Comparison of ENCODE assay signal across 10 cellular contexts in the genomic region with DNA sequence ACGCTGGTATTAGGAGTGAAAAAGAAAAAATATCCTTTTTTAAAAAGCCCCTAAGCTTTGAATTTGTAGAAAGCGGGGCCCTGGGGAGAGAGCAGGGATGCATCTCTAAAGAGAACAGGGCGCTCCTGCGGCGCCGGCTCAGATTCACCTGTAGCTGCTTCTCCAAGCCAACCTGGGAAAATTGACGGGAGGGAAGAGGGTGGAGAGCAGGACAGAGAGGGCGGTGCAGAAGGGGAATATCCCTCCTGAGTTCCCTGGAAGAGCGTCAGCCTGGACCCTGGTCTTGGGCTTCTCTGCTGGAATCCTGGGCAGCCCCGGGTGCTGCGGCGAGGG. TPM values are rescaled to one million over a fixed set of nuclear protein-coding genes. Genes with fewer than 3 reads are reported as not detected.
DNase-seq lines count a peak whose midpoint lies in the region; ATAC-seq, FAIRE-seq and TF ChIP-seq lines count a peak whose summit lies in the region.
"Had no signal": no experiment of that assay in that cellular context is flagged by ENCODE, and none has a peak within 500 bp of the region (broad histone marks: within the 10 kb centered on the region; RNA-seq: fewer than 3 reads in every experiment).

No MANE protein-coding gene starts in this region.

- TF ChIP-seq POLR2A in H1 (IDR thresholded peaks at IDR 0.05; ENCODE audit: control extremely low read depth in 1 of 2, low read depth in 2 of 2, low read length in 2 of 2) (no peak), ovary (IDR thresholded peaks at IDR 0.05) (no peak), uterus (IDR thresholded peaks at IDR 0.05) (no peak)

- no peak for ATAC-seq in GM21390 (IDR thresholded peaks at IDR 0.05; ENCODE audit: unreplicated experiment)
- no peak for ATAC-seq in GM19351 (IDR thresholded peaks at IDR 0.05; ENCODE audit: unreplicated experiment)

- H3K23ac ChIP-seq in H1 (ENCODE audit: insufficient read length) = no peak overlapping the region

- WGBS in H1 (ENCODE audit: extremely low coverage in 1 of 2, insufficient coverage in 1 of 2, insufficient read length in 1 of 2, insufficient replicate concordance in 2 of 2, low coverage in 1 of 2, low lambda C conversion rate in 2 of 2, missing lambda C conversion rate in 1 of 2), 2 experiments = 0% methylated on average over 7 of the region's 12 CpGs; no CpG with 5 or more reads in 1 of the 2 experiments
- WGBS in ovary, 3 donors = 47 to 57% (median 54%) methylated on average over 12 of the region's 12 CpGs

- no peaks in the 10 kb centered on the region for H3K79me1 ChIP-seq in H1 (ENCODE audit: low read depth, low read length)

- peak overlapping the region; percentile 53 for H3K4ac ChIP-seq in H1 (replicated peaks; ENCODE audit: insufficient read length, low read depth, low read length)

- no peaks in the 10 kb centered on the region for H3K9me3 ChIP-seq in H1 (ENCODE audit: insufficient read depth in 2 of 2, low read depth in 1 of 2, low read length in 1 of 2)
- no peaks in the 10 kb centered on the region for H3K9me3 ChIP-seq in ovary
- H3K9me3 ChIP-seq in uterus = no peaks in the 10 kb centered on the region
- H3K9me3 ChIP-seq: adrenal gland had no signal

- H2BK12ac ChIP-seq in H1 (ENCODE audit: low read depth, low read length) = 0 out of 2 replicates have a peak overlapping the region, but pooled peaks have one; percentile 50

- intact Hi-C loops in ovary (cut with DNase I) = no loop called here
- intact Hi-C loops in uterus (cut with DNase I; ENCODE audit: low total_unique reads) = no loop called here

- H3K23me2 ChIP-seq in H1 (ENCODE audit: low read depth, low read length) = peaks cover 17% of the 10 kb centered on the region; the same call in 1 of the 2 replicates

- no peak for TF ChIP-seq RAD21 in H1 (IDR thresholded peaks at IDR 0.05 in 1 of 2, conservative IDR thresholded peaks at IDR 0.05 in 1 of 2; ENCODE audit: low read depth in 2 of 2, low read length in 2 of 2)

- CTCF ChIA-PET in H1 (lab: Charles Lee; ENCODE audit: partially characterized antibody) = interaction anchor here (0.9 to 4.5 kb wide), 16 partner anchors 12 to 270 kb away, joined by 3 to 33 read pairs (median 5); a partner anchor contains a TSS

- H4K91ac ChIP-seq in H1 (replicated peaks; ENCODE audit: insufficient read length, low read length) = peak overlapping the region; percentile 81

- H3K36me3 ChIP-seq in GM06990 (ENCODE audit: control insufficient read depth, insufficient read depth, low read length) = no peaks in the 10 kb centered on the region
- no peaks in the 10 kb centered on the region for H3K36me3 ChIP-seq in H1 (ENCODE audit: control insufficient read depth in 2 of 4, insufficient read depth in 4 of 4, low read length in 3 of 4)
- H3K36me3 ChIP-seq in ovary = no peaks in the 10 kb centered on the region
- H3K36me3 ChIP-seq in uterus = no peaks in the 10 kb centered on the region
- H3K36me3 ChIP-seq: adrenal gland had no signal

- peak overlapping the region in 2 of 4 experiments; percentile 26 to 59; a peak in 4 of 7 replicates for H3K9ac ChIP-seq in H1 (replicated peaks in 1 of 4; ENCODE audit: extremely low read depth in 1 of 4, low read depth in 3 of 4, low read length in 3 of 4)

- H3K4me2 ChIP-seq in H1 (ENCODE audit: insufficient read depth in 1 of 2, low read depth in 2 of 2, low read length in 2 of 2) = peak overlapping the region; percentile 87 to 92

- peaks cover 4 to 21% (median 14%) of the 10 kb centered on the region in 4 experiments for H3K4me1 ChIP-seq in H1 (replicated peaks in 1 of 4; ENCODE audit: control insufficient read depth in 3 of 4, insufficient read depth in 4 of 4, low read length in 3 of 4)
- H3K4me1 ChIP-seq in ovary (ENCODE audit: insufficient read depth) = no peaks in the 10 kb centered on the region
- H3K4me1 ChIP-seq in uterus = no peaks in the 10 kb centered on the region
- H3K4me1 ChIP-seq: adrenal gland had no signal

- peak overlapping the region; percentile 11; the same call in 1 of the 2 replicates for H4K8ac ChIP-seq in H1 (ENCODE audit: extremely low read depth, insufficient read depth, low read length)

- H2BK120ac ChIP-seq in H1 (replicated peaks; ENCODE audit: low read depth, low read length) = no peak overlapping the region

- no peak for TF ChIP-seq EP300 in H1 (IDR thresholded peaks at IDR 0.05; ENCODE audit: borderline replicate concordance in 1 of 2, low read depth in 2 of 2, low read length in 2 of 2)
- no peak for TF ChIP-seq EP300 in ovary (IDR thresholded peaks at IDR 0.05)

- no peak overlapping the region; the same call in 1 of the 2 replicates for H2BK20ac ChIP-seq in H1 (ENCODE audit: low read length)

- peak overlapping the region; percentile 60 for H4K5ac ChIP-seq in H1 (ENCODE audit: insufficient read length, low read depth, low read length)

- no peak overlapping the region; the same call in 1 of the 2 replicates for H2AFZ ChIP-seq in H1 (ENCODE audit: low read length)

- H4K20me1 ChIP-seq in H1 (replicated peaks in 1 of 2; ENCODE audit: control insufficient read depth in 1 of 2, insufficient read depth in 2 of 2, low read length in 2 of 2) = no peaks in the 10 kb centered on the region

- H3K18ac ChIP-seq in H1 (ENCODE audit: extremely low read depth, low read length) = peak overlapping the region; percentile 93

- peak overlapping the region; percentile 48 for H3K14ac ChIP-seq in H1 (ENCODE audit: insufficient read length)

- no peak overlapping the region for H2AK5ac ChIP-seq in H1 (ENCODE audit: low read depth, low read length)

- no peak overlapping the region for H3K56ac ChIP-seq in H1 (replicated peaks; ENCODE audit: insufficient read length, low read depth, low read length)

- DNase-seq in GM06990 (ENCODE audit: extremely low read depth, insufficient read length) = no peak
- peak; percentile 27 for DNase-seq in NCI-H69 (lab: John Stamatoyannopoulos, UW)
- DNase-seq in H1 (ENCODE audit: low read depth in 1 of 2, low spot score in 2 of 2) = no peak
- no peak for DNase-seq in ovary
- DNase-seq in NCI-H226 = no peak
- no peak for DNase-seq in uterus
- DNase-seq: RPMI8226 had no signal

- no peaks in the 10 kb centered on the region for H3K27me3 ChIP-seq in GM06990 (replicated peaks; ENCODE audit: control insufficient read depth, insufficient read depth, low read length)
- H3K27me3 ChIP-seq in H1 (replicated peaks in 1 of 4; ENCODE audit: control insufficient read depth in 3 of 4, extremely low read depth in 1 of 4, insufficient read depth in 3 of 4, low read length in 3 of 4) = peaks cover 0 to 13% (median 5%) of the 10 kb centered on the region in 4 experiments; a peak in 5 of 7 replicates
- H3K27me3 ChIP-seq in ovary = no peaks in the 10 kb centered on the region
- H3K27me3 ChIP-seq in uterus = no peaks in the 10 kb centered on the region

- FAIRE-seq in H1 (lab: Jason Lieb, UNC) = no peak

- H2BK15ac ChIP-seq in H1 (ENCODE audit: low read length) = no peak overlapping the region

- peak overlapping the region; percentile 64; the same call in 1 of the 2 replicates for H3K4me3 ChIP-seq in GM06990 (replicated peaks; ENCODE audit: low read depth, low read length)
- H3K4me3 ChIP-seq in H1 (ENCODE audit: extremely low read depth in 1 of 4, insufficient read depth in 2 of 4, low read depth in 3 of 4, low read length in 4 of 4) = peak overlapping the region; percentile 30 to 71 (median 50)
- H3K4me3 ChIP-seq in ovary = peak overlapping the region; percentile 32
- H3K4me3 ChIP-seq in uterus = peak overlapping the region in 1 of 2 donors; percentile 13

- H3K27ac ChIP-seq in H1 (ENCODE audit: low read depth, low read length) (peak overlapping the region; percentile 63; the same call in 1 of the 2 replicates), ovary (peak overlapping the region in 1 of 2 donors; percentile 42), uterus (no peak overlapping the region)

- no peaks in the 10 kb centered on the region for H3K79me2 ChIP-seq in H1 (ENCODE audit: control insufficient read depth in 1 of 2, insufficient read depth in 2 of 2, low read length in 2 of 2)

- H2BK5ac ChIP-seq in H1 (ENCODE audit: low read depth, low read length) = no peak overlapping the region

- POLR2A ChIA-PET in H1 (lab: Charles Lee; ENCODE audit: partially characterized antibody) = interaction anchor here (0.9 to 4.4 kb wide), 14 partner anchors 12 to 289 kb away, joined by 3 to 48 read pairs (median 6); a partner anchor contains a TSS

- TF ChIP-seq CTCF in GM06990 (IDR thresholded peaks at IDR 0.05; ENCODE audit: insufficient read depth, low read length, poor library complexity, severe bottlenecking) = no peak
- no peak for TF ChIP-seq CTCF in H1 (IDR thresholded peaks at IDR 0.05; ENCODE audit: control extremely low read depth in 1 of 3, insufficient read depth in 1 of 3, low read depth in 1 of 3, low read length in 3 of 3)
- TF ChIP-seq CTCF in ovary (IDR thresholded peaks at IDR 0.05) = no peak
- TF ChIP-seq CTCF in uterus (IDR thresholded peaks at IDR 0.05) = no peak

TF ChIP-seq in H1, 55 proteins besides CTCF, POLR2A, EP300 and RAD21 (continues in another document):
- TF ChIP-seq EGR1 (IDR thresholded peaks at IDR 0.05; ENCODE audit: borderline replicate concordance, low read depth, low read length) (no peak), POLR2AphosphoS5 (IDR thresholded peaks at IDR 0.05; ENCODE audit: low read depth, low read length) (no peak)

RNA-seq across cellular contexts. Expression of a gene that starts 0.8 kb away (rescaled TPM):
- 1.7 and 1.8 TPM in 2 replicates for total RNA-seq in H1 (2021; fragmentation: NEBNext Ultra II Directional; extraction: Animal tissue kit (Norgen Biotek cat#: 25700))
- 2.6 and 2.9 TPM in 2 replicates for polyA plus RNA-seq in H1 (2011; rRNA removed)
- polyA plus RNA-seq in H1 (2011; cell fraction: cytosol; rRNA removed) = 3.1 TPM
- 1.7 TPM for polyA plus RNA-seq in H1 (2011; cell fraction: nucleus; rRNA removed)
- polyA plus RNA-seq in H1 (2012, experiment 1 of 2) = 0.81 to 3.2 TPM (median 2.1 TPM) in 4 replicates
- 2.1 TPM for polyA plus RNA-seq in H1 (2012, experiment 2 of 2)
- polyA plus RNA-seq in H1 (2013, experiment 1 of 2) = 1.1 TPM
- polyA plus RNA-seq in H1 (2013, experiment 2 of 2) = 0.85 TPM
- polyA minus RNA-seq in H1 (2011; rRNA and poly(A)+ RNA removed) = 0.29 and 0.47 TPM in 2 replicates
- 1.7 TPM for polyA minus RNA-seq in H1 (2011; cell fraction: cytosol; rRNA and poly(A)+ RNA removed)
- polyA minus RNA-seq in H1 (2011; cell fraction: nucleus; rRNA and poly(A)+ RNA removed) = 1.5 TPM
- total RNA-seq in ovary = 1 to 10 TPM in 1 of 7 donors, under 1 TPM in 4, not detected in 2; 0.25 to 2.3 (median 0.58) TPM
- under 1 TPM; 0.12 to 0.27 TPM for polyA plus RNA-seq in ovary
- under 1 TPM in 1 of 4 donors, not detected in 3; 0.69 TPM for total RNA-seq in uterus

RNA-seq across cellular contexts. Expression of a gene that starts 33.8 kb away (rescaled TPM):
- total RNA-seq in H1 (2021; fragmentation: NEBNext Ultra II Directional; extraction: Animal tissue kit (Norgen Biotek cat#: 25700)) = 1,901 and 1,942 TPM in 2 replicates
- polyA plus RNA-seq in H1 (2011; rRNA removed) = 1,054 and 2,394 TPM in 2 replicates
- polyA plus RNA-seq in H1 (2011; cell fraction: cytosol; rRNA removed) = 2,063 TPM
- 385 TPM for polyA plus RNA-seq in H1 (2011; cell fraction: nucleus; rRNA removed)
- 3,116 to 6,113 TPM (median 4,366 TPM) in 4 replicates for polyA plus RNA-seq in H1 (2012, experiment 1 of 2)
- 4,914 TPM for polyA plus RNA-seq in H1 (2012, experiment 2 of 2)
- 7,569 TPM for polyA plus RNA-seq in H1 (2013, experiment 1 of 2)
- 7,757 TPM for polyA plus RNA-seq in H1 (2013, experiment 2 of 2)
- 364 and 530 TPM in 2 replicates for polyA minus RNA-seq in H1 (2011; rRNA and poly(A)+ RNA removed)
- 173 TPM for polyA minus RNA-seq in H1 (2011; cell fraction: cytosol; rRNA and poly(A)+ RNA removed)
- polyA minus RNA-seq in H1 (2011; cell fraction: nucleus; rRNA and poly(A)+ RNA removed) = 243 TPM
- 1,000 to 10,000 TPM; 2,907 to 8,735 (median 3,301) TPM for total RNA-seq in ovary
- over 10,000 TPM in 1 of 2 donors, 1,000 to 10,000 TPM in 1; 5,166 to 12,575 TPM for polyA plus RNA-seq in ovary
- total RNA-seq in uterus = 1,000 to 10,000 TPM; 2,055 to 6,062 (median 3,711) TPM
